ENCODE assay signal across 8 cellular contexts in genomic region chr2:58045580-58046334, GRCh38. TPM values are rescaled to one million over a fixed set of nuclear protein-coding genes. Genes with fewer than 3 reads are reported as not detected.
DNase-seq lines count a peak whose midpoint lies in the region; ATAC-seq lines count a peak whose summit lies in the region.

No MANE protein-coding gene starts in this region.

- H3K4me1 Mint-ChIP-seq in natural killer cell treated with Interleukin-12 subunit alpha and Interleukin-12 subunit beta and Interleukin-15 and Interleukin-18, amount 100 ng/mL, for 72 hours (ENCODE audit: low read depth in 2 of 2) = peaks cover 22 to 42% of the 10 kb centered on the region in 2 donors

- DNase-seq in NT2/D1 (ENCODE audit: low read depth, low spot score) (no peak), NCI-H1436 (lab: John Stamatoyannopoulos, UW) (no peak), occipital lobe (lab: John Stamatoyannopoulos, UW) (no peak)
- DNase-seq in natural killer cell treated with Interleukin-12 subunit alpha and Interleukin-12 subunit beta and Interleukin-15 and Interleukin-18, amount 100 ng/mL, for 72 hours (ENCODE audit: low spot score) = no peak

- no peaks in the 10 kb centered on the region for H3K9me3 Mint-ChIP-seq in natural killer cell treated with Interleukin-12 subunit alpha and Interleukin-12 subunit beta and Interleukin-15 and Interleukin-18, amount 100 ng/mL, for 72 hours

- 85 to 91% methylated on average over 16 to 17 of the region's 17 CpGs for WGBS in ectodermal cell, 2 experiments

- peaks cover 5% of the 10 kb centered on the region for H3K36me3 Mint-ChIP-seq in natural killer cell treated with Interleukin-12 subunit alpha and Interleukin-12 subunit beta and Interleukin-15 and Interleukin-18, amount 100 ng/mL, for 72 hours

- H3K27me3 Mint-ChIP-seq in natural killer cell treated with Interleukin-12 subunit alpha and Interleukin-12 subunit beta and Interleukin-15 and Interleukin-18, amount 100 ng/mL, for 72 hours = no peaks in the 10 kb centered on the region

- peaks cover 7% of the 10 kb centered on the region for H3K36me3 ChIP-seq in BLaER1
- peaks cover 11% of the 10 kb centered on the region for H3K36me3 ChIP-seq in NT2/D1 (ENCODE audit: insufficient read depth, insufficient read length, low read length)
- no peaks in the 10 kb centered on the region for H3K36me3 ChIP-seq in ectodermal cell (ENCODE audit: control insufficient read depth, insufficient read depth, low read length)

- H4K20me1 ChIP-seq in BLaER1 = 0 out of 2 replicates have a peak, but pooled peaks cover 2% of the 10 kb centered on the region

- H3K27me3 ChIP-seq in BLaER1 (no peaks in the 10 kb centered on the region), NT2/D1 (ENCODE audit: insufficient read depth, insufficient read length) (no peaks in the 10 kb centered on the region), ectodermal cell (ENCODE audit: control insufficient read depth, insufficient read depth, low read length, poor library complexity, severe bottlenecking) (no peaks in the 10 kb centered on the region)

- peak overlapping the region; percentile 75 for H3K4me3 Mint-ChIP-seq in natural killer cell treated with Interleukin-12 subunit alpha and Interleukin-12 subunit beta and Interleukin-15 and Interleukin-18, amount 100 ng/mL, for 72 hours

- H3K4me1 ChIP-seq in BLaER1 (peaks cover 31% of the 10 kb centered on the region), NT2/D1 (ENCODE audit: insufficient read depth, insufficient read length) (no peaks in the 10 kb centered on the region), ectodermal cell (ENCODE audit: control insufficient read depth, insufficient read depth, low read length) (no peaks in the 10 kb centered on the region)

- H3K9me3 ChIP-seq in BLaER1 (no peaks in the 10 kb centered on the region), NT2/D1 (ENCODE audit: insufficient read depth, low read length) (no peaks in the 10 kb centered on the region), ectodermal cell (ENCODE audit: control insufficient read depth, low read length) (no peaks in the 10 kb centered on the region)

- H3K27ac ChIP-seq in BLaER1 (peak overlapping the region; percentile 96), ectodermal cell (ENCODE audit: insufficient read depth, low read depth, low read length, poor library complexity, severe bottlenecking) (peak overlapping the region; percentile 92)

- H3K4me3 ChIP-seq in BLaER1 (peak overlapping the region; percentile 80), NT2/D1 (ENCODE audit: insufficient read length, low read depth) (peak overlapping the region; percentile 60), ectodermal cell (ENCODE audit: insufficient read depth, low read depth, low read length) (peak overlapping the region; percentile 59)

- H3K9ac ChIP-seq in BLaER1 (peak overlapping the region; percentile 94), NT2/D1 (ENCODE audit: insufficient read length, low read depth) (peak overlapping the region; percentile 85)

- ATAC-seq in natural killer cell treated with Interleukin-12 subunit alpha and Interleukin-12 subunit beta and Interleukin-15 and Interleukin-18, amount 100 ng/mL, for 72 hours = no peak
- ATAC-seq in HG02798 (IDR thresholded peaks at IDR 0.05; ENCODE audit: poor library complexity, unreplicated experiment) = no peak
- ATAC-seq in HG03039 (IDR thresholded peaks at IDR 0.05; ENCODE audit: unreplicated experiment) = no peak

- H3K27ac Mint-ChIP-seq in natural killer cell treated with Interleukin-12 subunit alpha and Interleukin-12 subunit beta and Interleukin-15 and Interleukin-18, amount 100 ng/mL, for 72 hours = peak overlapping the region; percentile 72 to 82

- peak overlapping the region; percentile 86 for H3K4me2 ChIP-seq in BLaER1

RNA-seq across cellular contexts. Expression of gene VRK2, which starts 0.8 kb away (rescaled TPM):
- polyA plus RNA-seq in ectodermal cell (2013, experiment 1 of 4) = 26.5 TPM
- polyA plus RNA-seq in ectodermal cell (2013, experiment 2 of 4) = 26.9 TPM
- polyA plus RNA-seq in ectodermal cell (2013, experiment 3 of 4) = 24.6 TPM
- 26.9 TPM for polyA plus RNA-seq in ectodermal cell (2013, experiment 4 of 4)
- total RNA-seq in natural killer cell treated with Interleukin-12 subunit alpha and Interleukin-12 subunit beta and Interleukin-15 and Interleukin-18, amount 100 ng/mL, for 72 hours = 10 to 100 TPM; 26.3 to 27.1 TPM
- 11.2 TPM for total RNA-seq in occipital lobe
